6 cellular contexts compared by ENCODE assay signal in genomic region chr16:31118223-31119155, GRCh38. TPM values are rescaled to one million over a fixed set of nuclear protein-coding genes. Genes with fewer than 3 reads are reported as not detected.
DNase-seq lines count a peak whose midpoint lies in the region; ATAC-seq and TF ChIP-seq lines count a peak whose summit lies in the region.

No MANE protein-coding gene starts in this region.

- TF ChIP-seq CTCF in HCT116 (IDR thresholded peaks at IDR 0.05 in 2 of 3, conservative IDR thresholded peaks at IDR 0.05 in 1 of 3; ENCODE audit: borderline replicate concordance in 1 of 3, insufficient read depth in 1 of 3, low read depth in 2 of 3, low read length in 2 of 3) (no peak), astrocyte of the spinal cord (IDR thresholded peaks at IDR 0.05; ENCODE audit: low read depth, low read length) (no peak)

- RAD21 ChIA-PET in HCT116 (lab: Charles Lee; ENCODE audit: low non-redundant PET in 1 of 2, low total read pairs in 2 of 2, uncharacterized antibody in 2 of 2, unreplicated experiment in 2 of 2), result interaction anchor here (0.6 to 1.4 kb wide), 5 partner anchors 17 to 341 kb away, joined by 3 to 10 read pairs (median 4); partner anchors contain the start of genes ARMC5 (in 1 of the 2), PRSS8 (in 1 of the 2), ZNF646 (in 1 of the 2) and ZNF668 (in 1 of the 2)

- peaks cover 41% of the 10 kb centered on the region for H3K79me2 ChIP-seq in HCT116 (ENCODE audit: insufficient read depth, low read length)

- H3K4me2 ChIP-seq in HCT116 (ENCODE audit: low read length), result peak overlapping the region; percentile 85

- in situ Hi-C loops in astrocyte of the spinal cord (cut with HindIII; ENCODE audit: low sequenced_read_pairs), result no loop called here

- CTCF ChIA-PET in HCT116 (lab: Charles Lee), result interaction anchor here (0.9 to 2.9 kb wide), 8 partner anchors 15 to 342 kb away, joined by 3 to 30 read pairs (median 5); partner anchors contain the start of genes HSD3B7 and VKORC1

- H3K9ac ChIP-seq in HCT116 (ENCODE audit: low read length), result peak overlapping the region; percentile 71

- peaks cover 4% of the 10 kb centered on the region; the same call in 1 of the 2 replicates for H4K20me1 ChIP-seq in HCT116 (ENCODE audit: insufficient read depth)

- DNase-seq in HCT116 (ENCODE audit: low read depth, low spot score) (no peak), astrocyte of the spinal cord (ENCODE audit: low read depth, low spot score) (peak; percentile 33), posterior vena cava (ENCODE audit: low spot score) (no peak)
- DNase-seq in natural killer cell treated with Interleukin-12 subunit alpha and Interleukin-12 subunit beta and Interleukin-15 and Interleukin-18, amount 100 ng/mL, for 72 hours (ENCODE audit: low spot score), result no peak

- TF ChIP-seq RAD21 in HCT116 (IDR thresholded peaks at IDR 0.05; ENCODE audit: low read depth), result no peak

- H3K27ac Mint-ChIP-seq in natural killer cell treated with Interleukin-12 subunit alpha and Interleukin-12 subunit beta and Interleukin-15 and Interleukin-18, amount 100 ng/mL, for 72 hours, result peak overlapping the region; percentile 70 to 86

- peaks cover 11 to 14% of the 10 kb centered on the region in 2 experiments; a peak in 3 of 4 replicates for H3K36me3 ChIP-seq in HCT116 (ENCODE audit: control insufficient read depth in 1 of 2, insufficient read depth in 2 of 2, low read length in 2 of 2)

- TSS peak; percentile 46 for BruUV-seq in HCT116 (replicated peaks; lab: Mats Ljungman, UMichigan)

- ATAC-seq in HCT116 (no peak), HG02610 (IDR thresholded peaks at IDR 0.05; ENCODE audit: unreplicated experiment) (no peak), GM21390 (IDR thresholded peaks at IDR 0.05; ENCODE audit: unreplicated experiment) (no peak)
- no peak for ATAC-seq in natural killer cell treated with Interleukin-12 subunit alpha and Interleukin-12 subunit beta and Interleukin-15 and Interleukin-18, amount 100 ng/mL, for 72 hours

- H3K9me2 ChIP-seq in HCT116 (ENCODE audit: insufficient read depth), result no peaks in the 10 kb centered on the region

- H3K4me1 Mint-ChIP-seq in natural killer cell treated with Interleukin-12 subunit alpha and Interleukin-12 subunit beta and Interleukin-15 and Interleukin-18, amount 100 ng/mL, for 72 hours (ENCODE audit: low read depth in 2 of 2), result peaks cover 8 to 11% of the 10 kb centered on the region in 2 donors

- intact Hi-C loops in HCT116 (cut with micrococcal nuclease), result no loop called here
- intact Hi-C loops in posterior vena cava (cut with DNase I), result no loop called here

- POLR2A ChIA-PET in HCT116 (lab: Charles Lee), result interaction anchor here (0.8 to 3.5 kb wide), 16 partner anchors 8 to 595 kb away, joined by 3 to 84 read pairs (median 6); partner anchors contain the start of genes ARMC5, FUS, PRSS8 and VKORC1

- H3K4me1 ChIP-seq in HCT116 (ENCODE audit: control insufficient read depth in 1 of 2, insufficient read depth in 2 of 2, low read length in 2 of 2), result peaks cover 7 to 29% of the 10 kb centered on the region in 2 experiments; a peak in 3 of 4 replicates

- no peaks in the 10 kb centered on the region for H3K9me3 ChIP-seq in HCT116 (ENCODE audit: control insufficient read depth in 1 of 2, insufficient read depth in 1 of 2, low read depth in 1 of 2, low read length in 2 of 2)

- no peaks in the 10 kb centered on the region for H3K27me3 Mint-ChIP-seq in natural killer cell treated with Interleukin-12 subunit alpha and Interleukin-12 subunit beta and Interleukin-15 and Interleukin-18, amount 100 ng/mL, for 72 hours

- peak overlapping the region; percentile 70 to 82 for H3K4me3 ChIP-seq in HCT116 (replicated peaks in 1 of 2; ENCODE audit: low read depth in 1 of 2, low read length in 2 of 2)
- H3K4me3 ChIP-seq in astrocyte of the spinal cord (ENCODE audit: low read depth, low read length), result peak overlapping the region; percentile 63

- H3K27me3 ChIP-seq in HCT116 (ENCODE audit: insufficient read depth, low read length), result no peaks in the 10 kb centered on the region

- no peak for TF ChIP-seq POLR2A in HCT116 (IDR thresholded peaks at IDR 0.05; ENCODE audit: borderline replicate concordance, extremely low read depth, insufficient read depth, insufficient read length)

- no peak overlapping the region for H2AFZ ChIP-seq in HCT116 (ENCODE audit: low read depth, low read length, poor library complexity, severe bottlenecking)

- H3K36me3 Mint-ChIP-seq in natural killer cell treated with Interleukin-12 subunit alpha and Interleukin-12 subunit beta and Interleukin-15 and Interleukin-18, amount 100 ng/mL, for 72 hours, result peaks cover 9% of the 10 kb centered on the region

- peak overlapping the region; percentile 34 for H3K27ac ChIP-seq in HCT116 (ENCODE audit: low read depth, low read length)

- H3K4me3 Mint-ChIP-seq in natural killer cell treated with Interleukin-12 subunit alpha and Interleukin-12 subunit beta and Interleukin-15 and Interleukin-18, amount 100 ng/mL, for 72 hours, result peak overlapping the region; percentile 94

- H3K9me3 Mint-ChIP-seq in natural killer cell treated with Interleukin-12 subunit alpha and Interleukin-12 subunit beta and Interleukin-15 and Interleukin-18, amount 100 ng/mL, for 72 hours, result no peaks in the 10 kb centered on the region

TF ChIP-seq in HCT116, 20 proteins besides CTCF, POLR2A, EP300 and RAD21:
- TF ChIP-seq JUND (IDR thresholded peaks at IDR 0.05) (no peak), ELF1 (IDR thresholded peaks at IDR 0.05; ENCODE audit: borderline replicate concordance, low read depth) (no peak), YY1 (IDR thresholded peaks at IDR 0.05; ENCODE audit: extremely low read depth, insufficient replicate concordance, low read depth, low read length) (no peak), TCF7L2 (IDR thresholded peaks at IDR 0.05; ENCODE audit: borderline replicate concordance, extremely low read depth, insufficient read depth, insufficient read length) (no peak), EZH2 (IDR thresholded peaks at IDR 0.05) (no peak)

RNA-seq across cellular contexts. Expression of gene KAT8, which starts 1.0 kb away (rescaled TPM):
- total RNA-seq in HCT116 (2021; ENCODE audit: unreplicated experiment) (44.9 TPM), posterior vena cava (10 to 100 TPM; 49.9 to 51.3 TPM)
- polyA plus RNA-seq in HCT116 (2012), result 39.3 and 40.7 TPM in 2 replicates
- 10 to 100 TPM; 39.5 to 67.3 TPM for total RNA-seq in natural killer cell treated with Interleukin-12 subunit alpha and Interleukin-12 subunit beta and Interleukin-15 and Interleukin-18, amount 100 ng/mL, for 72 hours

RNA-seq across cellular contexts. Expression of gene BCKDK, which starts 10.3 kb away (rescaled TPM):
- 60.7 TPM for total RNA-seq in HCT116 (2021; ENCODE audit: unreplicated experiment)
- polyA plus RNA-seq in HCT116 (2012), result 85.2 and 87.3 TPM in 2 replicates
- total RNA-seq in natural killer cell treated with Interleukin-12 subunit alpha and Interleukin-12 subunit beta and Interleukin-15 and Interleukin-18, amount 100 ng/mL, for 72 hours, result 10 to 100 TPM; 42.7 to 43.1 TPM
- 10 to 100 TPM; 29.8 to 30.6 TPM for total RNA-seq in posterior vena cava

RNA-seq across cellular contexts. Expression of gene PRSS8, which starts 17.0 kb away (rescaled TPM):
- total RNA-seq in HCT116 (2021; ENCODE audit: unreplicated experiment), result 42.6 TPM
- 67.9 and 80.9 TPM in 2 replicates for polyA plus RNA-seq in HCT116 (2012)
- not detected for total RNA-seq in natural killer cell treated with Interleukin-12 subunit alpha and Interleukin-12 subunit beta and Interleukin-15 and Interleukin-18, amount 100 ng/mL, for 72 hours
- total RNA-seq in posterior vena cava, result under 1 TPM in 1 of 2 donors, not detected in 1; 0.23 TPM

RNA-seq across cellular contexts. Expression of gene VKORC1, which starts 23.9 kb away (rescaled TPM):
- 83.8 TPM for total RNA-seq in HCT116 (2021; ENCODE audit: unreplicated experiment)
- polyA plus RNA-seq in HCT116 (2012), result 195 and 218 TPM in 2 replicates
- total RNA-seq in natural killer cell treated with Interleukin-12 subunit alpha and Interleukin-12 subunit beta and Interleukin-15 and Interleukin-18, amount 100 ng/mL, for 72 hours, result 10 to 100 TPM; 65.2 to 84.6 TPM
- total RNA-seq in posterior vena cava, result 100 to 1,000 TPM in 1 of 2 donors, 10 to 100 TPM in 1; 77.8 to 113 TPM

RNA-seq across cellular contexts. Expression of gene PRSS53, which starts 29.7 kb away (rescaled TPM):
- total RNA-seq in HCT116 (2021; ENCODE audit: unreplicated experiment) (11.6 TPM), posterior vena cava (1 to 10 TPM; 1.5 to 3.5 TPM)
- polyA plus RNA-seq in HCT116 (2012), result 5.4 and 5.7 TPM in 2 replicates
- total RNA-seq in natural killer cell treated with Interleukin-12 subunit alpha and Interleukin-12 subunit beta and Interleukin-15 and Interleukin-18, amount 100 ng/mL, for 72 hours, result 1 to 10 TPM; 4.1 to 5.1 TPM

Comparison
In these comparisons a context has a peak if more than half of its experiments do, and no peak if none do; other contexts are left out.
1. RNA of gene PRSS8, which starts 17.0 kb away (total RNA-seq): 42.6 TPM in HCT116 (single experiment); 0.23 TPM in posterior vena cava and not detected in natural killer cell treated with Interleukin-12 subunit alpha and Interleukin-12 subunit beta and Interleukin-15 and Interleukin-18, amount 100 ng/mL, for 72 hours; every median in the first group is over 10 times any median in the second.